ENCODE assay signal across 8 cellular contexts in genomic region chr19:20423381-20424207, GRCh38.
A peak's percentile ranks its signal among the peaks of the same experiment; 100 is the strongest.
DNase-seq lines count a peak whose midpoint lies in the region; ATAC-seq and TF ChIP-seq lines count a peak whose summit lies in the region.

No MANE protein-coding gene starts in this region.

- TF ChIP-seq CTCF in brain microvascular endothelial cell (IDR thresholded peaks at IDR 0.05; ENCODE audit: low read depth, low read length, missing control alignments), result no peak

- H3K27ac ChIP-seq in brain microvascular endothelial cell, result peak overlapping the region; percentile 90

- DNase-seq in OCI-M1 (lab: John Stamatoyannopoulos, UW) (peak; percentile 89), brain microvascular endothelial cell (peak; percentile 67), sciatic nerve (ENCODE audit: low spot score) (peak; percentile 77), NCI-H226 (no peak)

- intact Hi-C loops in sciatic nerve (cut with DNase I), result no loop called here

- no peaks in the 10 kb centered on the region for H3K9me3 ChIP-seq in ES-I3 (ENCODE audit: control insufficient read depth, insufficient read depth, low read length)

- in situ Hi-C loops in brain microvascular endothelial cell (cut with HindIII; ENCODE audit: low pct_ligation_motif_present, low sequenced_read_pairs), result no loop called here

- H3K4me3 ChIP-seq in brain microvascular endothelial cell (ENCODE audit: low read depth, low read length), result peak overlapping the region; percentile 75
- peak overlapping the region; percentile 97 for H3K4me3 ChIP-seq in iPS-11a (ENCODE audit: low read depth, low read length)

- H3K9ac ChIP-seq in ES-I3 (ENCODE audit: low read depth, low read length), result peak overlapping the region; percentile 98

- H3K4me1 ChIP-seq in ES-I3 (ENCODE audit: insufficient read depth, low read length), result no peaks in the 10 kb centered on the region

- H3K27me3 ChIP-seq in brain microvascular endothelial cell (replicated peaks), result no peaks in the 10 kb centered on the region

- H3K36me3 ChIP-seq in ES-I3 (ENCODE audit: insufficient read depth, low read length) (peaks cover 15% of the 10 kb centered on the region; the same call in 1 of the 2 replicates), brain microvascular endothelial cell (replicated peaks) (no peaks in the 10 kb centered on the region)

- ATAC-seq in sciatic nerve (peak; percentile 80), HG03521 (IDR thresholded peaks at IDR 0.05; ENCODE audit: unreplicated experiment) (no peak), HG03097 (IDR thresholded peaks at IDR 0.05; ENCODE audit: low FRiP score, unreplicated experiment) (no peak)
